Comparison of ENCODE assay signal across 20 cellular contexts in genomic region chr11:113201055-113201818, GRCh38.
DNase-seq lines count a peak whose midpoint lies in the region; ATAC-seq, FAIRE-seq and TF ChIP-seq lines count a peak whose summit lies in the region.
"Had no signal": no experiment of that assay in that cellular context is flagged by ENCODE, and none has a peak within 500 bp of the region (broad histone marks: within the 10 kb centered on the region; RNA-seq: fewer than 3 reads in every experiment).

No MANE protein-coding gene starts in this region.

- no peak overlapping the region for H3K4me2 ChIP-seq in K562 (ENCODE audit: insufficient read depth, low read length)

- no TSS peak for BruUV-seq in K562 (replicated peaks; lab: Mats Ljungman, UMichigan)

- no peaks in the 10 kb centered on the region for H3K27me3 Mint-ChIP-seq in mesothelial cell of epicardium (ENCODE audit: low read depth)

- DNase-seq in BE2C (peak; percentile 79), NCI-H1417 (lab: John Stamatoyannopoulos, UW) (peak in 2 of 3 experiments; percentile 53 to 85), K562 (ENCODE audit: extremely low read depth in 1 of 4, low spot score in 3 of 4) (no peak), mesothelial cell of epicardium (ENCODE audit: low spot score in 2 of 2, unreplicated experiment in 2 of 2) (no peak), OCI-M2 (lab: John Stamatoyannopoulos, UW; ENCODE audit: unreplicated experiment) (no peak), NOMO-1 treated with dmso at 0.1 percent for 144 hours (lab: John Stamatoyannopoulos, UW; ENCODE audit: unreplicated experiment) (no peak), activated T-cell treated with anti-CD3 and anti-CD28 coated beads for 4 hours (no peak)
- DNase-seq: activated CD8-positive, alpha-beta T cell treated with anti-CD3 and anti-CD28 coated beads for 36 hours; CD8-positive, alpha-beta T cell; central memory CD4-positive, alpha-beta T cell; HCEC 1CT; Kasumi-1; left ventricle myocardium superior; naive B cell; NCI-H1436 treated with DMSO at 0.1 percent for 48 hours had no signal

- H3K27ac ChIP-seq in K562 (ENCODE audit: extremely low read depth, low read depth, low read length), result no peak overlapping the region
- H3K27ac ChIP-seq: vagina had no signal

- H3K9ac ChIP-seq in K562 (ENCODE audit: insufficient read depth in 1 of 2, low read depth in 2 of 2, low read length in 2 of 2), result no peak overlapping the region

- no peaks in the 10 kb centered on the region for H3K9me3 Mint-ChIP-seq in mesothelial cell of epicardium
- H3K9me3 Mint-ChIP-seq: activated CD8-positive, alpha-beta T cell treated with anti-CD3 and anti-CD28 coated beads for 36 hours; activated T-helper 1 cell treated with anti-CD3 and anti-CD28 coated beads, Interleukin-12 subunit alpha, Interleukin-12 subunit beta, Interleukin-2, Interleukin-4 antibody, amounts not matched to agents 30 ng/mL and 10 ng/mL and 1 ng/mL, durations not matched to agents 14 hours and 24 hours and 36 hours; CD8-positive, alpha-beta T cell had no signal

- TF ChIP-seq RAD21 in K562 (CRISPR knock-in tag; conservative IDR thresholded peaks at IDR 0.05 in 1 of 2, IDR thresholded peaks at IDR 0.05 in 1 of 2), result no peak

- no peaks in the 10 kb centered on the region for H3K9me1 ChIP-seq in K562 (ENCODE audit: control insufficient read depth, insufficient read depth, low read length)

- H3K27me3 ChIP-seq in BE2C, result no peaks in the 10 kb centered on the region
- peaks cover 12 to 36% of the 10 kb centered on the region in 2 experiments for H3K27me3 ChIP-seq in K562 (ENCODE audit: control insufficient read depth in 2 of 2, insufficient read depth in 2 of 2, low read length in 2 of 2)
- H3K27me3 ChIP-seq: vagina had no signal

- no peaks in the 10 kb centered on the region for H4K20me1 ChIP-seq in K562 (replicated peaks; ENCODE audit: control insufficient read depth, insufficient read depth, low read length)

- H2AFZ ChIP-seq in K562 (ENCODE audit: low read depth, low read length), result no peak overlapping the region

- peak overlapping the region; percentile 36 for H3K27ac Mint-ChIP-seq in mesothelial cell of epicardium
- H3K27ac Mint-ChIP-seq: activated CD8-positive, alpha-beta T cell treated with anti-CD3 and anti-CD28 coated beads for 36 hours; activated T-helper 1 cell treated with anti-CD3 and anti-CD28 coated beads, Interleukin-12 subunit alpha, Interleukin-12 subunit beta, Interleukin-2, Interleukin-4 antibody, amounts not matched to agents 30 ng/mL and 10 ng/mL and 1 ng/mL, durations not matched to agents 14 hours and 24 hours and 36 hours; CD8-positive, alpha-beta T cell; naive B cell had no signal

- H3K4me3 Mint-ChIP-seq in mesothelial cell of epicardium, result no peak overlapping the region
- H3K4me3 Mint-ChIP-seq: activated CD8-positive, alpha-beta T cell treated with anti-CD3 and anti-CD28 coated beads for 36 hours; activated T-helper 1 cell treated with anti-CD3 and anti-CD28 coated beads, Interleukin-12 subunit alpha, Interleukin-12 subunit beta, Interleukin-2, Interleukin-4 antibody, amounts not matched to agents 30 ng/mL and 10 ng/mL and 1 ng/mL, durations not matched to agents 14 hours and 24 hours and 36 hours; CD8-positive, alpha-beta T cell had no signal

- FAIRE-seq in K562 (lab: Jason Lieb, UNC), result no peak
- FAIRE-seq: endometrium, RCC 7860 had no signal

- peaks cover 48% of the 10 kb centered on the region for H3K4me1 Mint-ChIP-seq in mesothelial cell of epicardium
- H3K4me1 Mint-ChIP-seq: naive B cell had no signal

- WGBS in K562 (ENCODE audit: insufficient coverage, low coverage, missing lambda C conversion rate), result 0% methylated on average over 11 of the region's 12 CpGs

- H3K36me3 ChIP-seq in BE2C (peaks cover 21% of the 10 kb centered on the region), K562 (ENCODE audit: control insufficient read depth, insufficient read depth, low read length) (no peaks in the 10 kb centered on the region)
- H3K36me3 ChIP-seq: vagina had no signal

- peaks cover 41% of the 10 kb centered on the region for H3K4me1 ChIP-seq in BE2C
- H3K4me1 ChIP-seq in K562 (replicated peaks in 1 of 2; ENCODE audit: control insufficient read depth in 2 of 2, insufficient read depth in 2 of 2, low read length in 2 of 2), result no peaks in the 10 kb centered on the region

- ATAC-seq in K562 (no peak), GM21825 (IDR thresholded peaks at IDR 0.05; ENCODE audit: unreplicated experiment) (no peak)
- ATAC-seq: activated CD8-positive, alpha-beta T cell treated with anti-CD3 and anti-CD28 coated beads for 36 hours; CD8-positive, alpha-beta T cell had no signal

- in situ Hi-C loops in K562 (cut with MboI), result no loop called here

- H3K4me3 ChIP-seq in BE2C (ENCODE audit: low read depth, low read length), result no peak overlapping the region
- no peak overlapping the region for H3K4me3 ChIP-seq in K562
- H3K4me3 ChIP-seq: vagina had no signal

- no peak for TF ChIP-seq EP300 in K562 (IDR thresholded peaks at IDR 0.05; ENCODE audit: low read length)

- H3K79me2 ChIP-seq in K562 (ENCODE audit: control insufficient read depth, insufficient read depth, low read length), result no peaks in the 10 kb centered on the region

- CTCF ChIA-PET in K562 (lab: Yijun Ruan, JAX; ENCODE audit: low intra/inter-chr PET ratio), result no interaction called here

- POLR2A ChIA-PET in K562 (lab: Yijun Ruan, JAX), result interaction anchor here (0.6 kb wide), 1 partner anchor 73 kb away, joined by 4 read pairs; no protein-coding TSS in a partner anchor

- intact Hi-C loops in K562 (cut with micrococcal nuclease), result no loop called here

- TF ChIP-seq CTCF in BE2C (IDR thresholded peaks at IDR 0.05; ENCODE audit: low read depth, low read length), result no peak
- TF ChIP-seq CTCF in K562 (IDR thresholded peaks at IDR 0.05 in 2 of 3, conservative IDR thresholded peaks at IDR 0.05 in 1 of 3; ENCODE audit: insufficient read depth in 2 of 3, low read depth in 1 of 3, low read length in 3 of 3), result no peak
- no peak for TF ChIP-seq CTCF in mesothelial cell of epicardium (IDR thresholded peaks at IDR 0.05; ENCODE audit: unreplicated experiment)

- H3K36me3 Mint-ChIP-seq in mesothelial cell of epicardium, result peaks cover 17% of the 10 kb centered on the region
- H3K36me3 Mint-ChIP-seq: CD8-positive, alpha-beta T cell; naive B cell had no signal

- H3K9me3 ChIP-seq in BE2C, result no peaks in the 10 kb centered on the region
- H3K9me3 ChIP-seq in K562 (replicated peaks; ENCODE audit: control insufficient read depth, insufficient read depth, low read depth, low read length), result no peaks in the 10 kb centered on the region
- H3K9me3 ChIP-seq: vagina had no signal

- TF ChIP-seq POLR2A in K562 (conservative IDR thresholded peaks at IDR 0.05), result no peak

TF ChIP-seq in K562, 482 proteins besides CTCF, POLR2A, EP300 and RAD21:
- TF ChIP-seq, protein P1, sequence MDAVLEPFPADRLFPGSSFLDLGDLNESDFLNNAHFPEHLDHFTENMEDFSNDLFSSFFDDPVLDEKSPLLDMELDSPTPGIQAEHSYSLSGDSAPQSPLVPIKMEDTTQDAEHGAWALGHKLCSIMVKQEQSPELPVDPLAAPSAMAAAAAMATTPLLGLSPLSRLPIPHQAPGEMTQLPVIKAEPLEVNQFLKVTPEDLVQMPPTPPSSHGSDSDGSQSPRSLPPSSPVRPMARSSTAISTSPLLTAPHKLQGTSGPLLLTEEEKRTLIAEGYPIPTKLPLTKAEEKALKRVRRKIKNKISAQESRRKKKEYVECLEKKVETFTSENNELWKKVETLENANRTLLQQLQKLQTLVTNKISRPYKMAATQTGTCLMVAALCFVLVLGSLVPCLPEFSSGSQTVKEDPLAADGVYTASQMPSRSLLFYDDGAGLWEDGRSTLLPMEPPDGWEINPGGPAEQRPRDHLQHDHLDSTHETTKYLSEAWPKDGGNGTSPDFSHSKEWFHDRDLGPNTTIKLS (IDR thresholded peaks at IDR 0.05; ENCODE audit: borderline replicate concordance, low read depth), result no peak
- TF ChIP-seq CEBPB (tag; IDR thresholded peaks at IDR 0.05) (no peak), E4F1 (CRISPR knock-in tag; IDR thresholded peaks at IDR 0.05; ENCODE audit: borderline replicate concordance) (no peak), CCAR2 (IDR thresholded peaks at IDR 0.05; ENCODE audit: low read depth, low read length) (no peak), RFX1 (IDR thresholded peaks at IDR 0.05) (peak; percentile 78), ZNF212 (CRISPR knock-in tag; IDR thresholded peaks at IDR 0.05) (no peak), DIDO1 (tag; IDR thresholded peaks at IDR 0.05; ENCODE audit: low read depth) (no peak)
- TF ChIP-seq, protein P2, sequence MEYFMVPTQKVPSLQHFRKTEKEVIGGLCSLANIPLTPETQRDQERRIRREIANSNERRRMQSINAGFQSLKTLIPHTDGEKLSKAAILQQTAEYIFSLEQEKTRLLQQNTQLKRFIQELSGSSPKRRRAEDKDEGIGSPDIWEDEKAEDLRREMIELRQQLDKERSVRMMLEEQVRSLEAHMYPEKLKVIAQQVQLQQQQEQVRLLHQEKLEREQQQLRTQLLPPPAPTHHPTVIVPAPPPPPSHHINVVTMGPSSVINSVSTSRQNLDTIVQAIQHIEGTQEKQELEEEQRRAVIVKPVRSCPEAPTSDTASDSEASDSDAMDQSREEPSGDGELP (CRISPR knock-in tag; IDR thresholded peaks at IDR 0.05; ENCODE audit: borderline replicate concordance), result no peak

Comparison
In these comparisons a context has a peak if more than half of its experiments do, and no peak if none do; other contexts are left out.
1. DNase-seq: peak in BE2C (single experiment) and NCI-H1417 (2 of 3); none in K562 (0 of 4), mesothelial cell of epicardium (0 of 2), OCI-M2 (single experiment), NOMO-1 treated with dmso at 0.1 percent for 144 hours (single experiment) and activated T-cell treated with anti-CD3 and anti-CD28 coated beads for 4 hours (single experiment).